19 cellular contexts compared by ENCODE assay signal in genomic region chr11:124890701-124891389, GRCh38. TPM values are rescaled to one million over a fixed set of nuclear protein-coding genes. Genes with fewer than 3 reads are reported as not detected.
"Had no signal": no experiment of that assay in that cellular context is flagged by ENCODE, and none has a peak within 500 bp of the region (broad histone marks: within the 10 kb centered on the region; RNA-seq: fewer than 3 reads in every experiment).

No MANE protein-coding gene starts in this region.

- H3K36me3 Mint-ChIP-seq: activated naive CD4-positive, alpha-beta T cell treated with anti-CD3 and anti-CD28 coated beads, Interleukin-2, amount 50 U/mL, for 24 hours; mesothelial cell of epicardium had no signal

- H3K36me3 ChIP-seq: adrenal gland, neutrophil, SJSA1, transverse colon had no signal

- DNase-seq: activated CD4-positive, alpha-beta T cell treated with anti-CD3 and anti-CD28 coated beads, Interleukin-2, amount 50 U/mL, for 4 hours; activated effector memory CD4-positive, alpha-beta T cell treated with Interleukin-2 at 50 U/mL for 16 hours; activated T-cell treated with anti-CD3 and anti-CD28 coated beads, Interleukin-2, amount 50 U/mL, for 1 hour; adrenal gland; dorsolateral prefrontal cortex; lower lobe of right lung; stimulated activated CD4-positive, alpha-beta T cell treated with anti-CD3 and anti-CD28 coated beads, Interleukin-4, amount 100 ng/mL, for 24 hours; stimulated activated naive CD4-positive, alpha-beta T cell treated with Interleukin-2 at 50 U/mL for 16 hours; transverse colon had no signal

- H3K9me3 ChIP-seq: adrenal gland, esophagus muscularis mucosa, lower lobe of right lung, neutrophil, SJSA1, transverse colon had no signal

- H3K9me3 Mint-ChIP-seq: activated naive CD4-positive, alpha-beta T cell treated with anti-CD3 and anti-CD28 coated beads, Interleukin-2, amount 50 U/mL, for 24 hours; mesothelial cell of epicardium; T-helper 2 cell treated with Interferon-gamma antibody and Interleukin-4, amounts not matched to agents 5 μg/mL and 100 μg/mL, for 36 hours had no signal

- H3K27ac ChIP-seq: adrenal gland, neutrophil, SJSA1, transverse colon had no signal

- H3K4me1 ChIP-seq: transverse colon had no signal

- H3K27ac Mint-ChIP-seq: activated naive CD4-positive, alpha-beta T cell treated with anti-CD3 and anti-CD28 coated beads, Interleukin-2, amount 50 U/mL, for 24 hours; mesothelial cell of epicardium; T-helper 2 cell treated with Interferon-gamma antibody and Interleukin-4, amounts not matched to agents 5 μg/mL and 100 μg/mL, for 36 hours had no signal

- H3K4me3 Mint-ChIP-seq: activated naive CD4-positive, alpha-beta T cell treated with anti-CD3 and anti-CD28 coated beads, Interleukin-2, amount 50 U/mL, for 24 hours; mesothelial cell of epicardium; T-helper 2 cell treated with Interferon-gamma antibody and Interleukin-4, amounts not matched to agents 5 μg/mL and 100 μg/mL, for 36 hours had no signal

- H3K27me3 ChIP-seq: adrenal gland, dorsolateral prefrontal cortex, neutrophil, SJSA1 had no signal

- FAIRE-seq: endometrium had no signal

- H3K4me1 Mint-ChIP-seq: activated naive CD4-positive, alpha-beta T cell treated with anti-CD3 and anti-CD28 coated beads, Interleukin-2, amount 50 U/mL, for 24 hours; mesothelial cell of epicardium had no signal

- H3K4me3 ChIP-seq: adrenal gland, dorsolateral prefrontal cortex, esophagus muscularis mucosa, lower lobe of right lung, SJSA1, skin epidermis, transverse colon had no signal

RNA-seq across cellular contexts. Expression of gene ROBO4, which starts 6.8 kb away (rescaled TPM):
- total RNA-seq: mesothelial cell of epicardium had no signal

RNA-seq across cellular contexts. Expression of gene HEPN1, which starts 28.2 kb away (rescaled TPM):
- total RNA-seq: esophagus muscularis mucosa, fibroblast of villous mesenchyme, lower lobe of right lung, mesothelial cell of epicardium, myocyte, SJSA1, transverse colon had no signal

RNA-seq across cellular contexts. Expression of gene HEPACAM, which starts 45.0 kb away (rescaled TPM):
- total RNA-seq: lower lobe of right lung, mesothelial cell of epicardium, myocyte, SJSA1 had no signal
